ENCODE assay signal across 2 cellular contexts in genomic region chr17:21407752-21408151, GRCh38. TPM values are rescaled to one million over a fixed set of nuclear protein-coding genes. Genes with fewer than 3 reads are reported as not detected.
"Had no signal": no experiment of that assay in that cellular context is flagged by ENCODE, and none has a peak within 500 bp of the region (broad histone marks: within the 10 kb centered on the region; RNA-seq: fewer than 3 reads in every experiment).

No MANE protein-coding gene starts in this region.

RNA-seq across cellular contexts. Expression of gene KCNJ12, which starts 31.6 kb away (rescaled TPM):
- total RNA-seq: RPMI7951, SJSA1 had no signal
